In genomic region chrX:24294619-24295018, GRCh38 we compare ENCODE assay signal across 10 cellular contexts. TPM values are rescaled to one million over a fixed set of nuclear protein-coding genes. Genes with fewer than 3 reads are reported as not detected.
DNase-seq lines count a peak whose midpoint lies in the region; ATAC-seq, FAIRE-seq and TF ChIP-seq lines count a peak whose summit lies in the region.
"Had no signal": no experiment of that assay in that cellular context is flagged by ENCODE, and none has a peak within 500 bp of the region (broad histone marks: within the 10 kb centered on the region; RNA-seq: fewer than 3 reads in every experiment).

No MANE protein-coding gene starts in this region.

- H4K20me1 ChIP-seq in Loucy (ENCODE audit: insufficient read depth, low read length, poor library complexity, severe bottlenecking): no peaks in the 10 kb centered on the region

- no peak overlapping the region for H3K4me2 ChIP-seq in Loucy (ENCODE audit: low read depth, low read length, poor library complexity, severe bottlenecking)

- H3K4me3 ChIP-seq in Loucy (ENCODE audit: low read length, poor library complexity, severe bottlenecking): no peak overlapping the region

- H3K36me3 ChIP-seq in Loucy (ENCODE audit: insufficient read depth, low read length): no peaks in the 10 kb centered on the region

- DNase-seq in activated naive CD8-positive, alpha-beta T cell treated with anti-CD3 and anti-CD28 coated beads for 36 hours: peak; percentile 4
- peak; percentile 24 for DNase-seq in nephron progenitor cell
- no peak for DNase-seq in urothelium cell line (ENCODE audit: low spot score)
- DNase-seq in HK-2 (ENCODE audit: unreplicated experiment): no peak
- no peak for DNase-seq in superior temporal gyrus (ENCODE audit: extremely low spot score)
- DNase-seq: NCI-H2107 had no signal

- no peaks in the 10 kb centered on the region for H3K79me2 ChIP-seq in Loucy (ENCODE audit: insufficient read depth, low read length)

- no peak overlapping the region for H3K9ac ChIP-seq in Loucy (ENCODE audit: low read depth, low read length, poor library complexity, severe bottlenecking)

- H3K9me2 ChIP-seq in Loucy (replicated peaks; ENCODE audit: low read depth, low read length): no peaks in the 10 kb centered on the region

- H2AFZ ChIP-seq in Loucy (ENCODE audit: low read length): no peak overlapping the region

- no peak overlapping the region for H3K27ac Mint-ChIP-seq in activated naive CD8-positive, alpha-beta T cell treated with anti-CD3 and anti-CD28 coated beads for 36 hours
- H3K27ac Mint-ChIP-seq in nephron progenitor cell: no peak overlapping the region
- H3K27ac Mint-ChIP-seq: activated T-helper 17 cell treated with anti-CD3 and anti-CD28 coated beads, Interleukin-2, amount 50 U/mL, for 72 hours had no signal

- no peaks in the 10 kb centered on the region for H3K4me1 Mint-ChIP-seq in activated naive CD8-positive, alpha-beta T cell treated with anti-CD3 and anti-CD28 coated beads for 36 hours
- H3K4me1 Mint-ChIP-seq in nephron progenitor cell: peaks cover 46% of the 10 kb centered on the region
- H3K4me1 Mint-ChIP-seq: activated T-helper 17 cell treated with anti-CD3 and anti-CD28 coated beads, Interleukin-2, amount 50 U/mL, for 72 hours had no signal

- H3K27me3 ChIP-seq in Loucy (ENCODE audit: insufficient read depth, low read length, poor library complexity, severe bottlenecking): no peaks in the 10 kb centered on the region

- H3K4me3 Mint-ChIP-seq in activated naive CD8-positive, alpha-beta T cell treated with anti-CD3 and anti-CD28 coated beads for 36 hours: no peak overlapping the region
- no peak overlapping the region for H3K4me3 Mint-ChIP-seq in nephron progenitor cell
- H3K4me3 Mint-ChIP-seq: activated T-helper 17 cell treated with anti-CD3 and anti-CD28 coated beads, Interleukin-2, amount 50 U/mL, for 72 hours had no signal

- H3K9me3 Mint-ChIP-seq in activated naive CD8-positive, alpha-beta T cell treated with anti-CD3 and anti-CD28 coated beads for 36 hours: no peaks in the 10 kb centered on the region
- H3K9me3 Mint-ChIP-seq in nephron progenitor cell: peaks cover 5% of the 10 kb centered on the region
- H3K9me3 Mint-ChIP-seq: activated T-helper 17 cell treated with anti-CD3 and anti-CD28 coated beads, Interleukin-2, amount 50 U/mL, for 72 hours had no signal

- no peak for FAIRE-seq in urothelium cell line (lab: Jason Lieb, UNC)

- no peaks in the 10 kb centered on the region for H3K9me3 ChIP-seq in Loucy (ENCODE audit: insufficient read depth, low read depth, low read length)

- H3K36me3 Mint-ChIP-seq in activated naive CD8-positive, alpha-beta T cell treated with anti-CD3 and anti-CD28 coated beads for 36 hours: no peaks in the 10 kb centered on the region
- peaks cover 3% of the 10 kb centered on the region for H3K36me3 Mint-ChIP-seq in nephron progenitor cell (ENCODE audit: low read depth)

- TF ChIP-seq CTCF in GM12873 (IDR thresholded peaks at IDR 0.05; ENCODE audit: insufficient read depth, low read depth, low read length, missing control alignments): peak; percentile 39
- peak; percentile 32 for TF ChIP-seq CTCF in Loucy (conservative IDR thresholded peaks at IDR 0.05; ENCODE audit: low read length)
- TF ChIP-seq CTCF in nephron progenitor cell (IDR thresholded peaks at IDR 0.05): no peak

- H3F3A ChIP-seq in Loucy (ENCODE audit: low read depth): no peaks in the 10 kb centered on the region

- no peaks in the 10 kb centered on the region for H3K4me1 ChIP-seq in Loucy (ENCODE audit: insufficient read depth, low read length, poor library complexity, severe bottlenecking)

- ATAC-seq in GM21717 (IDR thresholded peaks at IDR 0.05; ENCODE audit: unreplicated experiment): no peak
- ATAC-seq: activated T-helper 17 cell treated with anti-CD3 and anti-CD28 coated beads, Interleukin-2, amount 50 U/mL, for 72 hours had no signal

- H3K27me3 Mint-ChIP-seq in activated naive CD8-positive, alpha-beta T cell treated with anti-CD3 and anti-CD28 coated beads for 36 hours: no peaks in the 10 kb centered on the region
- H3K27me3 Mint-ChIP-seq in nephron progenitor cell (ENCODE audit: low read depth, poor library complexity): no peaks in the 10 kb centered on the region

RNA-seq across cellular contexts. Expression of gene SUPT20HL2, which starts 19.2 kb away (rescaled TPM):
- not detected for total RNA-seq in activated naive CD8-positive, alpha-beta T cell treated with anti-CD3 and anti-CD28 coated beads for 36 hours
- total RNA-seq: activated T-helper 17 cell treated with anti-CD3 and anti-CD28 coated beads, Interleukin-2, amount 50 U/mL, for 72 hours had no signal

Comparison
In these comparisons a context has a peak if more than half of its experiments do, and no peak if none do; other contexts are left out.
1. DNase-seq: peak in activated naive CD8-positive, alpha-beta T cell treated with anti-CD3 and anti-CD28 coated beads for 36 hours (single experiment) and nephron progenitor cell (single experiment); none in urothelium cell line (single experiment), HK-2 (single experiment) and superior temporal gyrus (single experiment).